In the genomic region with DNA sequence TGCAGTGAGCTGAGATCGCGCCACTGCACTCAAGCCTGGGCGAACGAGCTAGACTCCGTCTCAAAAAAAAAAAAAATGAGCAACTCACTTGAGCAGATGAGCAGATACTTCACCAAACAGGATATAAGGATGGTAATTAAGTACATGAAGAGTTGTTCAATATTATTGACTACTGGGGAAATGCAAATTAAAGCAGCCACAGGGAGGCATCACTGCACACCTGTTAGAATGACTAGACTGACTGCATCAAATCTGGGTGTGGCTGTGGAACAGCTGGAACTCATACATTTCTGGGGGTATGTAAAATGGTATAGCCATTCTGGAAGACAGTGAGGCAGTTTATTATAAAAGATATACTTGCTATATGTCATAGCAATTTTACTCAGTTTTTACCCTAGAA, we compare ENCODE assay signal across 20 cellular contexts.
DNase-seq lines count a peak whose midpoint lies in the region; ATAC-seq and TF ChIP-seq lines count a peak whose summit lies in the region.
"Had no signal": no experiment of that assay in that cellular context is flagged by ENCODE, and none has a peak within 500 bp of the region (broad histone marks: within the 10 kb centered on the region; RNA-seq: fewer than 3 reads in every experiment).

No MANE protein-coding gene starts in this region.

- H3K27me3 ChIP-seq in smooth muscle cell (ENCODE audit: low read depth) = no peaks in the 10 kb centered on the region

- H3K9me3 ChIP-seq in smooth muscle cell (replicated peaks; ENCODE audit: low read depth) = no peaks in the 10 kb centered on the region

- no peak overlapping the region for H3K4me3 ChIP-seq in smooth muscle cell

- no peak overlapping the region for H3K4me2 ChIP-seq in smooth muscle cell

- no peaks in the 10 kb centered on the region for H3F3A ChIP-seq in smooth muscle cell (ENCODE audit: low read depth)

- no peak overlapping the region for H3K9ac ChIP-seq in smooth muscle cell (ENCODE audit: low read depth)

- peak; percentile 98 for ATAC-seq in memory B cell (ENCODE audit: low read depth)

- peak in 2 of 3 experiments; percentile 10 to 30 for DNase-seq in NCI-H1417 (lab: John Stamatoyannopoulos, UW)
- DNase-seq in NCI-H1417 treated with DMSO at 0.1 percent for 48 hours (lab: John Stamatoyannopoulos, UW) = no peak
- peak; percentile 2 for DNase-seq in T-helper 2 cell treated with Interferon-gamma antibody and Interleukin-4, amounts not matched to agents 5 μg/mL and 100 μg/mL, for 36 hours (ENCODE audit: low spot score)
- DNase-seq in memory B cell (ENCODE audit: low spot score in 2 of 2) = no peak
- DNase-seq in immature natural killer cell = no peak
- DNase-seq in NCI-H2227 treated with DMSO at 0.1 percent for 48 hours (lab: John Stamatoyannopoulos, UW) = no peak
- DNase-seq in smooth muscle cell (lab: John Stamatoyannopoulos, UW; ENCODE audit: unreplicated experiment) = no peak
- DNase-seq: 8988T; activated naive CD4-positive, alpha-beta T cell treated with anti-CD3 and anti-CD28 coated beads, Interleukin-2, amount 50 U/mL, for 16 hours; Calu3; endodermal cell; GDM1; islet precursor cell; mesendoderm; NCI-H774; stimulated activated CD8-positive, alpha-beta memory T cell treated with anti-CD3 and anti-CD28 coated beads, Interleukin-4, amount 100 ng/mL, for 48 hours had no signal

- H3K36me3 Mint-ChIP-seq in T-helper 2 cell treated with Interferon-gamma antibody and Interleukin-4, amounts not matched to agents 5 μg/mL and 100 μg/mL, for 36 hours (ENCODE audit: low read depth) = no peaks in the 10 kb centered on the region
- H3K36me3 Mint-ChIP-seq in memory B cell (no peaks in the 10 kb centered on the region), immature natural killer cell (no peaks in the 10 kb centered on the region)

- H3K79me2 ChIP-seq in smooth muscle cell (ENCODE audit: low read depth) = no peaks in the 10 kb centered on the region

- no peaks in the 10 kb centered on the region for H4K20me1 ChIP-seq in smooth muscle cell (ENCODE audit: low read depth)

- peaks cover 4% of the 10 kb centered on the region for H3K9me3 Mint-ChIP-seq in T-helper 2 cell treated with Interferon-gamma antibody and Interleukin-4, amounts not matched to agents 5 μg/mL and 100 μg/mL, for 36 hours
- H3K9me3 Mint-ChIP-seq in memory B cell (peaks cover 2% of the 10 kb centered on the region), immature natural killer cell (peaks cover 0 to 4% (median under 1%) of the 10 kb centered on the region in 6 donors)
- H3K9me3 Mint-ChIP-seq: endodermal cell had no signal

- H3K27ac ChIP-seq in smooth muscle cell (ENCODE audit: low read depth) = no peak overlapping the region

- H3K4me1 Mint-ChIP-seq in T-helper 2 cell treated with Interferon-gamma antibody and Interleukin-4, amounts not matched to agents 5 μg/mL and 100 μg/mL, for 36 hours (ENCODE audit: low read depth) = no peaks in the 10 kb centered on the region
- H3K4me1 Mint-ChIP-seq in memory B cell (peaks cover 4% of the 10 kb centered on the region), immature natural killer cell (no peaks in the 10 kb centered on the region)
- H3K4me1 Mint-ChIP-seq: endodermal cell, nephron had no signal

- no peaks in the 10 kb centered on the region for H3K36me3 ChIP-seq in smooth muscle cell (ENCODE audit: low read depth)

- no peak overlapping the region for H2AFZ ChIP-seq in smooth muscle cell (ENCODE audit: low read depth)

- TF ChIP-seq CTCF in LNCAP (IDR thresholded peaks at IDR 0.05) (peak; percentile 18; the same call in 1 of the 2 replicates), smooth muscle cell (IDR thresholded peaks at IDR 0.05; ENCODE audit: borderline replicate concordance, insufficient read depth, poor library complexity, severe bottlenecking) (no peak)

- H3K27ac Mint-ChIP-seq in T-helper 2 cell treated with Interferon-gamma antibody and Interleukin-4, amounts not matched to agents 5 μg/mL and 100 μg/mL, for 36 hours = no peak overlapping the region
- no peak overlapping the region for H3K27ac Mint-ChIP-seq in memory B cell
- no peak overlapping the region for H3K27ac Mint-ChIP-seq in immature natural killer cell
- H3K27ac Mint-ChIP-seq: B cell, endodermal cell, nephron had no signal

- 96% methylated on average over 5 of the region's 5 CpGs for WGBS in smooth muscle cell (ENCODE audit: low lambda C conversion rate)

- no peak overlapping the region for H3K4me3 Mint-ChIP-seq in T-helper 2 cell treated with Interferon-gamma antibody and Interleukin-4, amounts not matched to agents 5 μg/mL and 100 μg/mL, for 36 hours
- H3K4me3 Mint-ChIP-seq in memory B cell (no peak overlapping the region), immature natural killer cell (no peak overlapping the region)
- H3K4me3 Mint-ChIP-seq: B cell, endodermal cell, nephron had no signal

- H3K4me1 ChIP-seq in smooth muscle cell (ENCODE audit: low read depth) = no peaks in the 10 kb centered on the region

- H3K27me3 Mint-ChIP-seq in T-helper 2 cell treated with Interferon-gamma antibody and Interleukin-4, amounts not matched to agents 5 μg/mL and 100 μg/mL, for 36 hours (ENCODE audit: low read depth) = peaks cover 53% of the 10 kb centered on the region
- H3K27me3 Mint-ChIP-seq in memory B cell = peaks cover 23% of the 10 kb centered on the region
- H3K27me3 Mint-ChIP-seq in immature natural killer cell (ENCODE audit: low read depth in 3 of 3) = peaks cover 3 to 33% (median 13%) of the 10 kb centered on the region in 3 donors
- H3K27me3 Mint-ChIP-seq: progenitor cell of endocrine pancreas had no signal

Comparison
In these comparisons a context has a peak if more than half of its experiments do, and no peak if none do; other contexts are left out.
1. DNase-seq: peak in NCI-H1417 (2 of 3) and T-helper 2 cell treated with Interferon-gamma antibody and Interleukin-4, amounts not matched to agents 5 μg/mL and 100 μg/mL, for 36 hours (single experiment); none in NCI-H1417 treated with DMSO at 0.1 percent for 48 hours (single experiment), memory B cell (0 of 2), immature natural killer cell (0 of 3), NCI-H2227 treated with DMSO at 0.1 percent for 48 hours (single experiment) and smooth muscle cell (single experiment).